20 cellular contexts compared by ENCODE assay signal in genomic region chr6:69489970-69490369, GRCh38.
A peak's percentile ranks its signal among the peaks of the same experiment; 100 is the strongest.
DNase-seq lines count a peak whose midpoint lies in the region; ATAC-seq, FAIRE-seq and TF ChIP-seq lines count a peak whose summit lies in the region.
"Had no signal": no experiment of that assay in that cellular context is flagged by ENCODE, and none has a peak within 500 bp of the region (broad histone marks: within the 10 kb centered on the region; RNA-seq: fewer than 3 reads in every experiment).

No MANE protein-coding gene starts in this region.

- H2AK5ac ChIP-seq in H1 (ENCODE audit: low read depth, low read length) = no peak overlapping the region

- CTCF ChIA-PET in H1 (lab: Charles Lee; ENCODE audit: partially characterized antibody) = no interaction called here

- H4K91ac ChIP-seq in H1 (replicated peaks; ENCODE audit: insufficient read length, low read length) = no peak overlapping the region

- H3K36me3 ChIP-seq in OCI-LY3 (replicated peaks; ENCODE audit: low read depth, low read length) = peaks cover 8% of the 10 kb centered on the region
- H3K36me3 ChIP-seq in H1 (ENCODE audit: control insufficient read depth in 2 of 4, insufficient read depth in 4 of 4, low read length in 3 of 4) = no peaks in the 10 kb centered on the region
- H3K36me3 ChIP-seq: Peyer's patch had no signal

- H3K79me1 ChIP-seq in H1 (ENCODE audit: low read depth, low read length) = no peaks in the 10 kb centered on the region

- H3K4me2 ChIP-seq in OCI-LY3 (ENCODE audit: low read length) (peak overlapping the region; percentile 36), H1 (ENCODE audit: insufficient read depth in 1 of 2, low read depth in 2 of 2, low read length in 2 of 2) (no peak overlapping the region)

- POLR2A ChIA-PET in H1 (lab: Charles Lee; ENCODE audit: partially characterized antibody) = no interaction called here

- no peak for TF ChIP-seq POLR2A in H1 (IDR thresholded peaks at IDR 0.05; ENCODE audit: control extremely low read depth in 1 of 2, low read depth in 2 of 2, low read length in 2 of 2)

- no peak overlapping the region for H3K4me3 Mint-ChIP-seq in mesothelial cell of epicardium
- H3K4me3 Mint-ChIP-seq: B cell; CD4-positive, alpha-beta T cell had no signal

- H3K27ac Mint-ChIP-seq in mesothelial cell of epicardium = no peak overlapping the region
- H3K27ac Mint-ChIP-seq: B cell; CD4-positive, alpha-beta T cell had no signal

- no peak for TF ChIP-seq CTCF in OCI-LY3 (IDR thresholded peaks at IDR 0.05; ENCODE audit: low read depth, low read length)
- no peak for TF ChIP-seq CTCF in H1 (IDR thresholded peaks at IDR 0.05; ENCODE audit: control extremely low read depth in 1 of 3, insufficient read depth in 1 of 3, low read depth in 1 of 3, low read length in 3 of 3)
- no peak for TF ChIP-seq CTCF in mesothelial cell of epicardium (IDR thresholded peaks at IDR 0.05; ENCODE audit: unreplicated experiment)

- no peak overlapping the region for H2BK5ac ChIP-seq in H1 (ENCODE audit: low read depth, low read length)

- H3K4me3 ChIP-seq in OCI-LY3 (ENCODE audit: low read length) (no peak overlapping the region), H1 (ENCODE audit: extremely low read depth in 1 of 4, insufficient read depth in 2 of 4, low read depth in 3 of 4, low read length in 4 of 4) (no peak overlapping the region)
- H3K4me3 ChIP-seq: Peyer's patch had no signal

- no peak overlapping the region for H3K14ac ChIP-seq in H1 (ENCODE audit: insufficient read length)

- H3K18ac ChIP-seq in H1 (ENCODE audit: extremely low read depth, low read length) = no peak overlapping the region

- no peaks in the 10 kb centered on the region for H3K36me3 Mint-ChIP-seq in mesothelial cell of epicardium

- H2AFZ ChIP-seq in OCI-LY3 (ENCODE audit: low read depth, low read length) (0 out of 2 replicates have a peak overlapping the region, but pooled peaks have one; percentile 3), H1 (ENCODE audit: low read length) (no peak overlapping the region)

- H3K9ac ChIP-seq in OCI-LY3 (ENCODE audit: low read length) = no peak overlapping the region
- H3K9ac ChIP-seq in H1 (replicated peaks in 1 of 4; ENCODE audit: extremely low read depth in 1 of 4, low read depth in 3 of 4, low read length in 3 of 4) = no peak overlapping the region

- H2BK15ac ChIP-seq in H1 (ENCODE audit: low read length) = no peak overlapping the region

- no peak overlapping the region for H4K8ac ChIP-seq in H1 (ENCODE audit: extremely low read depth, insufficient read depth, low read length)

- H3K23me2 ChIP-seq in H1 (ENCODE audit: low read depth, low read length) = no peaks in the 10 kb centered on the region

- H4K20me1 ChIP-seq in OCI-LY3 (ENCODE audit: insufficient read depth, low read length) (no peaks in the 10 kb centered on the region), H1 (replicated peaks in 1 of 2; ENCODE audit: control insufficient read depth in 1 of 2, insufficient read depth in 2 of 2, low read length in 2 of 2) (no peaks in the 10 kb centered on the region)

- no peak overlapping the region for H4K5ac ChIP-seq in H1 (ENCODE audit: insufficient read length, low read depth, low read length)

- TF ChIP-seq RAD21 in H1 (IDR thresholded peaks at IDR 0.05 in 1 of 2, conservative IDR thresholded peaks at IDR 0.05 in 1 of 2; ENCODE audit: low read depth in 2 of 2, low read length in 2 of 2) = no peak

- no peak overlapping the region for H3K23ac ChIP-seq in H1 (ENCODE audit: insufficient read length)

- no peak overlapping the region for H3K56ac ChIP-seq in H1 (replicated peaks; ENCODE audit: insufficient read length, low read depth, low read length)

- H3K27ac ChIP-seq in OCI-LY3 (ENCODE audit: low read length) = peak overlapping the region; percentile 32; the same call in 1 of the 2 replicates
- H3K27ac ChIP-seq in H1 (ENCODE audit: low read depth, low read length) = no peak overlapping the region
- H3K27ac ChIP-seq: Peyer's patch had no signal

- H2BK12ac ChIP-seq in H1 (ENCODE audit: low read depth, low read length) = no peak overlapping the region

- no peaks in the 10 kb centered on the region for H3K4me1 Mint-ChIP-seq in mesothelial cell of epicardium
- H3K4me1 Mint-ChIP-seq: B cell had no signal

- H3K27me3 Mint-ChIP-seq in mesothelial cell of epicardium (ENCODE audit: low read depth) = no peaks in the 10 kb centered on the region
- H3K27me3 Mint-ChIP-seq: B cell; CD4-positive, alpha-beta T cell had no signal

- no peak overlapping the region for H3K4ac ChIP-seq in H1 (replicated peaks; ENCODE audit: insufficient read length, low read depth, low read length)

- peaks cover 23% of the 10 kb centered on the region for H3K9me3 Mint-ChIP-seq in mesothelial cell of epicardium

- H3K27me3 ChIP-seq in OCI-LY3 (ENCODE audit: low read depth, low read length) = no peaks in the 10 kb centered on the region
- H3K27me3 ChIP-seq in H1 (replicated peaks in 1 of 4; ENCODE audit: control insufficient read depth in 3 of 4, extremely low read depth in 1 of 4, insufficient read depth in 3 of 4, low read length in 3 of 4) = peaks cover 0 to 1% (median 0%) of the 10 kb centered on the region in 4 experiments; a peak in 1 of 7 replicates
- H3K27me3 ChIP-seq: Peyer's patch had no signal

- no peak for FAIRE-seq in H1 (lab: Jason Lieb, UNC)
- FAIRE-seq: GM12892 had no signal

- no peak overlapping the region for H2BK120ac ChIP-seq in H1 (replicated peaks; ENCODE audit: low read depth, low read length)

- H3K4me1 ChIP-seq in OCI-LY3 (ENCODE audit: low read length) = peaks cover 27% of the 10 kb centered on the region
- no peaks in the 10 kb centered on the region for H3K4me1 ChIP-seq in H1 (replicated peaks in 1 of 4; ENCODE audit: control insufficient read depth in 3 of 4, insufficient read depth in 4 of 4, low read length in 3 of 4)
- H3K4me1 ChIP-seq: Peyer's patch had no signal

- H3K9me3 ChIP-seq in OCI-LY3 (ENCODE audit: insufficient read depth, low read length) (peaks cover 6% of the 10 kb centered on the region; the same call in 1 of the 2 replicates), H1 (ENCODE audit: insufficient read depth in 2 of 2, low read depth in 1 of 2, low read length in 1 of 2) (peaks cover 0 to 11% of the 10 kb centered on the region in 2 experiments; a peak in 1 of 4 replicates)
- H3K9me3 ChIP-seq: Peyer's patch had no signal

- DNase-seq in H1 (ENCODE audit: low read depth in 1 of 2, low spot score in 2 of 2) (no peak), activated T-cell treated with anti-CD3 and anti-CD28 coated beads for 4 hours (no peak), H4 (ENCODE audit: low spot score) (no peak), mesothelial cell of epicardium (ENCODE audit: low spot score in 2 of 2, unreplicated experiment in 2 of 2) (no peak)
- DNase-seq: Calu3; CD4-positive, alpha-beta T cell; MM.1S; NCI-H1436; NCI-H2081 treated with DMSO at 0.1 percent for 48 hours; NCI-H226; NCI-H69; Peyer's patch; SHP77 treated with DMSO at 0.1 percent for 48 hours; T-helper 2 cell had no signal

- no peak overlapping the region for H2BK20ac ChIP-seq in H1 (ENCODE audit: low read length)

- TF ChIP-seq EP300 in H1 (IDR thresholded peaks at IDR 0.05; ENCODE audit: borderline replicate concordance in 1 of 2, low read depth in 2 of 2, low read length in 2 of 2) = no peak

- ATAC-seq in GM18868 (IDR thresholded peaks at IDR 0.05; ENCODE audit: unreplicated experiment) = peak; percentile 70
- ATAC-seq in HG02885 (IDR thresholded peaks at IDR 0.05; ENCODE audit: poor library complexity, unreplicated experiment) = peak; percentile 44
- ATAC-seq: HCT116 had no signal

- H3K79me2 ChIP-seq in OCI-LY3 (ENCODE audit: low read length) = no peaks in the 10 kb centered on the region
- no peaks in the 10 kb centered on the region for H3K79me2 ChIP-seq in H1 (ENCODE audit: control insufficient read depth in 1 of 2, insufficient read depth in 2 of 2, low read length in 2 of 2)

TF ChIP-seq in H1, 55 proteins besides CTCF, POLR2A, EP300 and RAD21:
- TF ChIP-seq BACH1 (IDR thresholded peaks at IDR 0.05; ENCODE audit: low read length) (peak; percentile 71), CBX8 (IDR thresholded peaks at IDR 0.05; ENCODE audit: borderline replicate concordance, low read depth, low read length) (no peak), CHD2 (IDR thresholded peaks at IDR 0.05; ENCODE audit: low read length) (no peak)
TF ChIP-seq in H1: peak in this region for 1.
